20 cellular contexts compared by ENCODE assay signal in genomic region chr16:10881479-10882030, GRCh38. TPM values are rescaled to one million over a fixed set of nuclear protein-coding genes. Genes with fewer than 3 reads are reported as not detected.
A peak's percentile ranks its signal among the peaks of the same experiment; 100 is the strongest.
DNase-seq lines count a peak whose midpoint lies in the region; ATAC-seq, FAIRE-seq and TF ChIP-seq lines count a peak whose summit lies in the region.
"Had no signal": no experiment of that assay in that cellular context is flagged by ENCODE, and none has a peak within 500 bp of the region (broad histone marks: within the 10 kb centered on the region; RNA-seq: fewer than 3 reads in every experiment).

No MANE protein-coding gene starts in this region.

- no peak overlapping the region for H2AFZ ChIP-seq in OCI-LY1 (ENCODE audit: low read length)
- H2AFZ ChIP-seq: GM23338, parathyroid adenoma had no signal

- H4K20me1 ChIP-seq in OCI-LY1 (ENCODE audit: insufficient read depth, low read length) = no peaks in the 10 kb centered on the region

- TF ChIP-seq CTCF in GM12865 (IDR thresholded peaks at IDR 0.05; ENCODE audit: insufficient read depth, low read depth, low read length, missing control alignments) = no peak
- no peak for TF ChIP-seq CTCF in OCI-LY1 (IDR thresholded peaks at IDR 0.05; ENCODE audit: low read length)
- TF ChIP-seq CTCF in kidney (IDR thresholded peaks at IDR 0.05; ENCODE audit: borderline replicate concordance, extremely low read depth, insufficient read depth) = no peak

- peak overlapping the region; percentile 66; the same call in 1 of the 2 replicates for H3K4me3 ChIP-seq in GM12865 (ENCODE audit: low read depth, low read length)
- no peak overlapping the region for H3K4me3 ChIP-seq in OCI-LY1 (ENCODE audit: low read depth, low read length, poor library complexity, severe bottlenecking)
- H3K4me3 ChIP-seq in kidney (ENCODE audit: low read length in 2 of 2) = peak overlapping the region in 1 of 2 donors; percentile 32
- H3K4me3 ChIP-seq: GM23338, smooth muscle cell had no signal

- H3K79me2 ChIP-seq in OCI-LY1 (ENCODE audit: insufficient read depth, low read length) = peaks cover 38% of the 10 kb centered on the region
- H3K79me2 ChIP-seq: parathyroid adenoma had no signal

- H3F3A ChIP-seq in OCI-LY1 (ENCODE audit: insufficient read depth, low read length) = no peaks in the 10 kb centered on the region; the same call in 1 of the 2 replicates

- no peak overlapping the region; the same call in 1 of the 2 replicates for H3K9ac ChIP-seq in OCI-LY1 (ENCODE audit: low read length)
- H3K9ac ChIP-seq in kidney (ENCODE audit: low read length in 2 of 2) = no peak overlapping the region
- H3K9ac ChIP-seq: parathyroid adenoma had no signal

- H3K4me1 ChIP-seq in OCI-LY1 (ENCODE audit: insufficient read depth, low read length, severe bottlenecking) (peaks cover 77% of the 10 kb centered on the region), kidney (ENCODE audit: control insufficient read depth in 1 of 2, insufficient read depth in 1 of 2, low read depth in 1 of 2, low read length in 2 of 2) (peaks cover 17 to 36% of the 10 kb centered on the region in 2 donors)
- H3K4me1 ChIP-seq: parathyroid adenoma had no signal

- intact Hi-C loops in kidney (cut with DNase I) = no loop called here

- no peaks in the 10 kb centered on the region for H3K9me2 ChIP-seq in OCI-LY1 (ENCODE audit: low read depth, low read length)

- no peak for FAIRE-seq in kidney (lab: Jason Lieb, UNC)
- FAIRE-seq: colon, HTR-8/SVneo, islet of Langerhans had no signal

- no peaks in the 10 kb centered on the region for H3K27me3 ChIP-seq in OCI-LY1 (ENCODE audit: insufficient read depth, low read length)

- no peak for ATAC-seq in HG03025 (IDR thresholded peaks at IDR 0.05; ENCODE audit: low FRiP score, unreplicated experiment)
- ATAC-seq in HG03135 (IDR thresholded peaks at IDR 0.05; ENCODE audit: unreplicated experiment) = no peak
- ATAC-seq: GM23338, PC-3 had no signal

- H3K9me3 ChIP-seq in OCI-LY1 (ENCODE audit: low read length) (no peaks in the 10 kb centered on the region), kidney (ENCODE audit: control insufficient read depth in 1 of 2, low read length in 2 of 2) (no peaks in the 10 kb centered on the region)

- H3K27ac ChIP-seq in OCI-LY1 (ENCODE audit: low read depth, low read length, poor library complexity, severe bottlenecking) = peak overlapping the region; percentile 89
- H3K27ac ChIP-seq in kidney (ENCODE audit: low read depth in 2 of 2, low read length in 2 of 2) = peak overlapping the region; percentile 8 to 56
- H3K27ac ChIP-seq: parathyroid adenoma had no signal

- H3K4me2 ChIP-seq in OCI-LY1 (ENCODE audit: low read length) = peak overlapping the region; percentile 98
- H3K4me2 ChIP-seq: GM23338, smooth muscle cell had no signal

- DNase-seq in CD1c-positive myeloid dendritic cell (ENCODE audit: extremely low spot score) (peak; percentile 52), GM12865 (ENCODE audit: low read depth) (peak; percentile 64), kidney (no peak), NCI-H2107 (lab: John Stamatoyannopoulos, UW) (no peak), SHP77 treated with DMSO at 0.1 percent for 48 hours (lab: John Stamatoyannopoulos, UW) (no peak)
- DNase-seq: anterior cingulate cortex, C1 segment of cervical spinal cord, EL, NCI-H345, PC-3 had no signal

- H3K36me3 ChIP-seq in OCI-LY1 (ENCODE audit: insufficient read depth, low read length) (peaks cover 19% of the 10 kb centered on the region; the same call in 1 of the 2 replicates), kidney (ENCODE audit: control insufficient read depth in 1 of 2, insufficient read depth in 2 of 2, low read length in 2 of 2) (no peaks in the 10 kb centered on the region)

RNA-seq across cellular contexts. Expression of gene CIITA, which starts 4.6 kb away (rescaled TPM):
- 50.5 TPM for total RNA-seq in kidney
- polyA plus RNA-seq in kidney (ENCODE audit: insufficient read depth, low read depth, low replicate concordance) = 8.3 TPM
- total RNA-seq: epithelial cell of proximal tubule, PC-3, smooth muscle cell had no signal

Comparison
In these comparisons a context has a peak if more than half of its experiments do, and no peak if none do; other contexts are left out.
1. DNase-seq: peak in CD1c-positive myeloid dendritic cell (single experiment) and GM12865 (single experiment); none in kidney (single experiment), NCI-H2107 (single experiment) and SHP77 treated with DMSO at 0.1 percent for 48 hours (single experiment).